ENCODE assay signal across 11 cellular contexts in genomic region chr5:150066901-150067396, GRCh38. TPM values are rescaled to one million over a fixed set of nuclear protein-coding genes. Genes with fewer than 3 reads are reported as not detected.
A peak's percentile ranks its signal among the peaks of the same experiment; 100 is the strongest.
DNase-seq lines count a peak whose midpoint lies in the region; ATAC-seq and TF ChIP-seq lines count a peak whose summit lies in the region.
"Had no signal": no experiment of that assay in that cellular context is flagged by ENCODE, and none has a peak within 500 bp of the region (broad histone marks: within the 10 kb centered on the region; RNA-seq: fewer than 3 reads in every experiment).

No MANE protein-coding gene starts in this region.

- BruUV-seq in Caco-2 (replicated peaks; lab: Mats Ljungman, UMichigan), result no TSS peak

- DNase-seq in Caco-2, result no peak
- peak; percentile 76 for DNase-seq in HFFc6
- peak; percentile 61 for DNase-seq in glomerular visceral epithelial cell (ENCODE audit: extremely low spot score)
- no peak for DNase-seq in NCI-H2081 treated with DMSO at 0.1 percent for 48 hours (lab: John Stamatoyannopoulos, UW)
- no peak for DNase-seq in left lobe of liver (ENCODE audit: low spot score)

- POLR2A ChIA-PET in Caco-2 (lab: Charles Lee), result no interaction called here

- peak; percentile 48; the same call in 2 of the 3 replicates for ATAC-seq in SK-N-SH treated with all-trans-retinoic acid at 6 μM for 48 hours
- no peak for ATAC-seq in GM21528 (IDR thresholded peaks at IDR 0.05; ENCODE audit: low FRiP score, unreplicated experiment)
- ATAC-seq in left lobe of liver, result no peak
- ATAC-seq in HG02678 (IDR thresholded peaks at IDR 0.05; ENCODE audit: unreplicated experiment), result no peak
- ATAC-seq: gastrocnemius medialis, psoas muscle had no signal

- CTCF ChIA-PET in Caco-2 (lab: Charles Lee), result no interaction called here

- TF ChIP-seq CTCF in Caco-2 (IDR thresholded peaks at IDR 0.05; ENCODE audit: insufficient read depth in 1 of 2, low read depth in 1 of 2, low read length in 1 of 2, severe bottlenecking in 1 of 2, unreplicated experiment in 1 of 2), result no peak
- TF ChIP-seq CTCF in HFFc6 (IDR thresholded peaks at IDR 0.05), result no peak

- no peaks in the 10 kb centered on the region for H3K36me3 ChIP-seq in Caco-2 (ENCODE audit: control insufficient read depth, insufficient read depth, low read length)
- H3K36me3 ChIP-seq: gastrocnemius medialis, thoracic aorta had no signal

- H3K27ac Mint-ChIP-seq in Caco-2 (ENCODE audit: unreplicated experiment) (peak overlapping the region; percentile 36), HFFc6 (peak overlapping the region; percentile 96)

- intact Hi-C loops in Caco-2 (cut with micrococcal nuclease; ENCODE audit: unreplicated experiment), result no loop called here

- peaks cover 6% of the 10 kb centered on the region for H3K4me1 Mint-ChIP-seq in Caco-2 (ENCODE audit: low read depth, unreplicated experiment)
- peaks cover 62% of the 10 kb centered on the region for H3K4me1 Mint-ChIP-seq in HFFc6 (ENCODE audit: low read depth)

- no peak overlapping the region for H3K4me3 ChIP-seq in Caco-2 (ENCODE audit: low read depth, low read length)
- H3K4me3 ChIP-seq: gastrocnemius medialis, psoas muscle, thoracic aorta had no signal

- H3K9me3 ChIP-seq in Caco-2, result no peaks in the 10 kb centered on the region
- H3K9me3 ChIP-seq: gastrocnemius medialis, psoas muscle, thoracic aorta had no signal

- H3K4me3 Mint-ChIP-seq in Caco-2 (ENCODE audit: unreplicated experiment) (no peak overlapping the region), HFFc6 (peak overlapping the region; percentile 59)

- H3K36me3 Mint-ChIP-seq in Caco-2 (ENCODE audit: insufficient read depth, unreplicated experiment) (no peaks in the 10 kb centered on the region), HFFc6 (ENCODE audit: low read depth) (no peaks in the 10 kb centered on the region)

- H3K27me3 Mint-ChIP-seq in Caco-2 (ENCODE audit: insufficient read depth, unreplicated experiment), result no peaks in the 10 kb centered on the region
- H3K27me3 Mint-ChIP-seq in HFFc6 (ENCODE audit: insufficient read depth), result no peaks in the 10 kb centered on the region; the same call in 1 of the 2 replicates

- H3K9me3 Mint-ChIP-seq in Caco-2 (ENCODE audit: unreplicated experiment) (no peaks in the 10 kb centered on the region), HFFc6 (no peaks in the 10 kb centered on the region)

- peaks cover 6% of the 10 kb centered on the region; the same call in 1 of the 2 replicates for H3K4me1 ChIP-seq in Caco-2
- H3K4me1 ChIP-seq: gastrocnemius medialis, psoas muscle had no signal

- no peaks in the 10 kb centered on the region for H3K27me3 ChIP-seq in Caco-2 (replicated peaks; ENCODE audit: control insufficient read depth, insufficient read depth, low read length)
- H3K27me3 ChIP-seq: gastrocnemius medialis had no signal

TF ChIP-seq in SK-N-SH treated with all-trans-retinoic acid at 6 μM for 48 hours, 23 proteins besides CTCF, POLR2A, EP300 and RAD21:
- TF ChIP-seq ZNF70 (CRISPR knock-in tag; IDR thresholded peaks at IDR 0.05) (no peak), CREB5 (CRISPR knock-in tag; IDR thresholded peaks at IDR 0.05; ENCODE audit: low read depth) (no peak), ZNF565 (CRISPR knock-in tag; conservative IDR thresholded peaks at IDR 0.05; ENCODE audit: low read depth) (no peak), ZFP3 (CRISPR knock-in tag; IDR thresholded peaks at IDR 0.05) (no peak), BACH2 (CRISPR knock-in tag; IDR thresholded peaks at IDR 0.05; ENCODE audit: borderline replicate concordance) (no peak), ESRRG (CRISPR knock-in tag; IDR thresholded peaks at IDR 0.05) (no peak), ZNF8 (CRISPR knock-in tag; IDR thresholded peaks at IDR 0.05) (no peak), ZC3H10 (CRISPR knock-in tag; IDR thresholded peaks at IDR 0.05) (no peak), ZFP30 (CRISPR knock-in tag; IDR thresholded peaks at IDR 0.05) (no peak), OSR1 (CRISPR knock-in tag; IDR thresholded peaks at IDR 0.05) (no peak), SNAI2 (CRISPR knock-in tag; IDR thresholded peaks at IDR 0.05) (no peak), PPARA (CRISPR knock-in tag; IDR thresholded peaks at IDR 0.05; ENCODE audit: borderline replicate concordance) (no peak), ISL1 (CRISPR knock-in tag; IDR thresholded peaks at IDR 0.05) (no peak), CSDC2 (CRISPR knock-in tag; IDR thresholded peaks at IDR 0.05) (no peak), RARB (CRISPR knock-in tag; IDR thresholded peaks at IDR 0.05) (no peak), POU6F1 (CRISPR knock-in tag; IDR thresholded peaks at IDR 0.05; ENCODE audit: borderline replicate concordance, low read depth) (no peak), TOX (CRISPR knock-in tag; IDR thresholded peaks at IDR 0.05; ENCODE audit: borderline replicate concordance) (no peak), PATZ1 (CRISPR knock-in tag; IDR thresholded peaks at IDR 0.05; ENCODE audit: borderline replicate concordance) (no peak), TCF4 (CRISPR knock-in tag; IDR thresholded peaks at IDR 0.05; ENCODE audit: borderline replicate concordance) (no peak), GLIS3 (CRISPR knock-in tag; IDR thresholded peaks at IDR 0.05) (no peak)

RNA-seq across cellular contexts. Expression of gene CSF1R, which starts 19.4 kb away (rescaled TPM):
- total RNA-seq in Caco-2 (2022), result 5.8 and 8.2 TPM in 2 replicates
- 1 to 10 TPM in 2 of 6 experiments, under 1 TPM in 4; 0.26 to 1.5 (median 0.78) TPM for total RNA-seq in HFFc6 (2021; fragmentation: NEBNext Ultra II Directional; extraction: Animal tissue kit (Norgen Biotek cat#: 25700))
- 15.2 TPM for total RNA-seq in left lobe of liver

Comparison
In these comparisons a context has a peak if more than half of its experiments do, and no peak if none do; other contexts are left out.
1. DNase-seq: peak in HFFc6 (single experiment) and glomerular visceral epithelial cell (single experiment); none in Caco-2 (0 of 2), NCI-H2081 treated with DMSO at 0.1 percent for 48 hours (single experiment) and left lobe of liver (single experiment).